ENCODE assay signal across 26 cellular contexts in the genomic region with DNA sequence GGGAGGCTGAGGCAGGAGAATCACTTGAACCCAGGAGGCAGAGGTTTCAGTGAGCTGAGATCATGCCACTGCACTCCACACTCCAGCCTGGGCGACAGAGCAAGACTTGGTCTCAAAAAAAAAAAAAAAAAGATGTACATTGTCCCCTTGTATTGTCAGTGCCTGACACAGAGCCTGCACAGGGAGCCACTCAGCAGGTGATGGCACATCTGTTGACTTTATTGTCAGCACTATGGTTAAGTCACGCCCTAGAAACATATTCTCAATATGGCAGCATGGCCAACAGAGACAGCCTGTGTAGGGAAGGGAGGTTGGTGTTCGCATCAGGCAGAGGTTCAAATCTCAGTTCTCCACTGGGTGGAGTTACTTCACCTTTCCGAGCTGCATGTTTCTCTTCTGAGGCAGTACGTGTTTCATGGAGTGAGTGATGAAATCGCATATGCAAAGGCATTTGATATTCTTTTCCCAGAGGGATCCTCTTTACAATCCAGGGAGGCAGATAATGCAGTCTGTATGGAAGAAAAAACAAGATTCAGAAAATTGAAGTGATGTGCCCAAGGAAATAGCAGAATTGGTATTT. TPM values are rescaled to one million over a fixed set of nuclear protein-coding genes. Genes with fewer than 3 reads are reported as not detected.
"Had no signal": no experiment of that assay in that cellular context is flagged by ENCODE, and none has a peak within 500 bp of the region (broad histone marks: within the 10 kb centered on the region; RNA-seq: fewer than 3 reads in every experiment).

No MANE protein-coding gene starts in this region.

- H3K4me3 ChIP-seq: breast epithelium, coronary artery, left ventricle myocardium inferior, pancreas, thoracic aorta, upper lobe of left lung had no signal

- H3K9me3 Mint-ChIP-seq: activated naive CD8-positive, alpha-beta T cell treated with anti-CD3 and anti-CD28 coated beads for 36 hours; activated T-cell treated with anti-CD3 and anti-CD28 coated beads, Interleukin-2, amount 50 U/mL, for 4 hours; activated T-helper 2 cell treated with anti-CD3 and anti-CD28 coated beads, Interferon-gamma antibody, Interleukin-2, Interleukin-4, amounts not matched to agents 10 μg/mL and 5 μg/mL and 100 μg/mL, durations not matched to agents 14 hours and 24 hours and 36 hours; natural killer cell; T-helper 1 cell treated with Interleukin-12 subunit alpha and Interleukin-12 subunit beta and Interleukin-4 antibody, amounts not matched to agents 30 μg/mL and 1 μg/mL, for 36 hours; WTC11 had no signal

- DNase-seq: activated CD4-positive, alpha-beta T cell treated with anti-CD3 and anti-CD28 coated beads, Interleukin-2, amount 50 U/mL, for 4 hours; activated CD8-positive, alpha-beta memory T cell treated with anti-CD3 and anti-CD28 coated beads, Interleukin-2, amount 50 U/mL, for 48 hours; activated naive CD4-positive, alpha-beta T cell treated with Interleukin-2 at 50 U/mL for 16 hours; activated naive CD8-positive, alpha-beta T cell treated with anti-CD3 and anti-CD28 coated beads for 36 hours; activated T-cell treated with anti-CD3 and anti-CD28 coated beads, Interleukin-2, amount 50 U/mL, for 4 hours; amniotic stem cell; cerebellar nuclear complex; foreskin melanocyte; glutamatergic neuron; hippocampal formation; left ventricle myocardium inferior; midbrain; natural killer cell; pancreas; right cardiac atrium; stimulated activated CD4-positive, alpha-beta T cell treated with anti-CD3 and anti-CD28 coated beads, Interleukin-4, amount 100 ng/mL, for 24 hours; stimulated activated naive CD4-positive, alpha-beta T cell treated with Interleukin-2 at 50 U/mL for 16 hours; T1000; upper lobe of left lung had no signal

- H3K4me1 Mint-ChIP-seq: natural killer cell had no signal

- ATAC-seq: activated T-cell treated with anti-CD3 and anti-CD28 coated beads, Interleukin-2, amount 50 U/mL, for 4 hours; natural killer cell; pancreas; right cardiac atrium; WTC11 had no signal

- H3K27me3 Mint-ChIP-seq: activated naive CD8-positive, alpha-beta T cell treated with anti-CD3 and anti-CD28 coated beads for 36 hours had no signal

- H3K9me3 ChIP-seq: breast epithelium, left ventricle myocardium inferior, pancreas, thoracic aorta, upper lobe of left lung had no signal

- H3K27me3 ChIP-seq: breast epithelium, pancreas, upper lobe of left lung had no signal

- H3K4me1 ChIP-seq: breast epithelium, left ventricle myocardium inferior, pancreas, upper lobe of left lung had no signal

- H3K36me3 Mint-ChIP-seq: activated naive CD8-positive, alpha-beta T cell treated with anti-CD3 and anti-CD28 coated beads for 36 hours; natural killer cell; WTC11 had no signal

- H3K27ac ChIP-seq: coronary artery, left ventricle myocardium inferior, pancreas, thoracic aorta had no signal

- H3K4me3 Mint-ChIP-seq: activated naive CD8-positive, alpha-beta T cell treated with anti-CD3 and anti-CD28 coated beads for 36 hours; activated T-cell treated with anti-CD3 and anti-CD28 coated beads, Interleukin-2, amount 50 U/mL, for 4 hours; natural killer cell; T-helper 1 cell treated with Interleukin-12 subunit alpha and Interleukin-12 subunit beta and Interleukin-4 antibody, amounts not matched to agents 30 μg/mL and 1 μg/mL, for 36 hours; WTC11 had no signal

- H3K36me3 ChIP-seq: breast epithelium, left ventricle myocardium inferior, pancreas, thoracic aorta, upper lobe of left lung had no signal

- H3K27ac Mint-ChIP-seq: activated naive CD8-positive, alpha-beta T cell treated with anti-CD3 and anti-CD28 coated beads for 36 hours; activated T-helper 2 cell treated with anti-CD3 and anti-CD28 coated beads, Interferon-gamma antibody, Interleukin-2, Interleukin-4, amounts not matched to agents 10 μg/mL and 5 μg/mL and 100 μg/mL, durations not matched to agents 14 hours and 24 hours and 36 hours; natural killer cell; T-helper 1 cell treated with Interleukin-12 subunit alpha and Interleukin-12 subunit beta and Interleukin-4 antibody, amounts not matched to agents 30 μg/mL and 1 μg/mL, for 36 hours; WTC11 had no signal

RNA-seq across cellular contexts. Expression of gene LAMC2, which starts 20.6 kb away (rescaled TPM):
- total RNA-seq: activated CD8-positive, alpha-beta memory T cell treated with anti-CD3 and anti-CD28 coated beads for 36 hours; activated naive CD8-positive, alpha-beta T cell treated with anti-CD3 and anti-CD28 coated beads for 36 hours; activated T-helper 2 cell treated with anti-CD3 and anti-CD28 coated beads, Interferon-gamma antibody, Interleukin-2, Interleukin-4, amounts not matched to agents 10 μg/mL and 5 μg/mL and 100 μg/mL, durations not matched to agents 14 hours and 24 hours and 36 hours; natural killer cell had no signal
